In the genomic region with DNA sequence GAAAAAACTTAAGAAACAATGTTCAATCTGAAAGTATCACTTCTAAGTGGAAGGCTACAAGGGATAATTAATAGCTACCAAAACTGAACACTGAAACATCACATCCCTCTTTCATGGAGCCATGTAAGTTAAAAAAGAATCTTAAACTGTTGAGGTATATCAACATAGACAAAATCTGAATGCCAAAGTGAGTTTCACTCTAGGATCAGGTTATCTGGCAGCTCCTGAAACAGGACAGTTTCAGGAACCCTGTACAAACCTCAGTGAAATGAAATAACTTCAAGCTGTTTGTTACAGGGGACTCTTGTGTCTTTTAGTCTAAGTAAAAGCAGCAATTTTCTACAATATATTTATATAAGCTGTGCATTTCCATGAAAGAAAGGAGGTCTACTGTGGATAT, we compare ENCODE assay signal across 22 cellular contexts.
A peak's percentile ranks its signal among the peaks of the same experiment; 100 is the strongest.
DNase-seq lines count a peak whose midpoint lies in the region; ATAC-seq and TF ChIP-seq lines count a peak whose summit lies in the region.
"Had no signal": no experiment of that assay in that cellular context is flagged by ENCODE, and none has a peak within 500 bp of the region (broad histone marks: within the 10 kb centered on the region; RNA-seq: fewer than 3 reads in every experiment).

No MANE protein-coding gene starts in this region.

- no peak overlapping the region for H3K27ac ChIP-seq in HEK293 (ENCODE audit: extremely low read depth, low read depth, low read length)
- no peak overlapping the region for H3K27ac ChIP-seq in esophagus squamous epithelium
- H3K27ac ChIP-seq: adrenal gland, brain microvascular endothelial cell, ovary, upper lobe of right lung had no signal

- H3K27ac Mint-ChIP-seq in activated CD4-positive, alpha-beta T cell treated with anti-CD3 and anti-CD28 coated beads, Interleukin-2, amount 10 ng/mL, durations not matched to agents 24 days and 14 days = peak overlapping the region; percentile 0
- peak overlapping the region; percentile 50 for H3K27ac Mint-ChIP-seq in activated naive CD8-positive, alpha-beta T cell treated with anti-CD3 and anti-CD28 coated beads, Interleukin-2, amount 50 U/mL, for 24 hours
- H3K27ac Mint-ChIP-seq in natural killer cell treated with Interleukin-12 subunit alpha and Interleukin-12 subunit beta and Interleukin-15 and Interleukin-18, amount 100 ng/mL, for 72 hours = peak overlapping the region; percentile 57 to 68

- H3K36me3 ChIP-seq in HEK293 (ENCODE audit: control insufficient read depth in 2 of 2, insufficient read depth in 1 of 2, low read length in 2 of 2) (peaks cover 0 to 3% of the 10 kb centered on the region in 2 experiments; a peak in 2 of 3 replicates), esophagus squamous epithelium (peaks cover 0 to 7% (median 0%) of the 10 kb centered on the region in 3 donors)
- H3K36me3 ChIP-seq: adrenal gland, ovary, right atrium auricular region, upper lobe of right lung had no signal

- POLR2A ChIA-PET in HEK293 (lab: Yijun Ruan, JAX) = interaction anchor here (0.7 kb wide), 1 partner anchor 11 kb away, joined by 4 read pairs; no protein-coding TSS in a partner anchor

- H3K4me3 ChIP-seq in HEK293 (ENCODE audit: low read depth, low read length) (no peak overlapping the region), esophagus squamous epithelium (no peak overlapping the region)
- H3K4me3 ChIP-seq: adrenal gland, MG63, ovary, right atrium auricular region, upper lobe of right lung had no signal

- H3K4me3 Mint-ChIP-seq in activated CD4-positive, alpha-beta T cell treated with anti-CD3 and anti-CD28 coated beads, Interleukin-2, amount 10 ng/mL, durations not matched to agents 24 days and 14 days = no peak overlapping the region
- no peak overlapping the region for H3K4me3 Mint-ChIP-seq in activated naive CD8-positive, alpha-beta T cell treated with anti-CD3 and anti-CD28 coated beads, Interleukin-2, amount 50 U/mL, for 24 hours
- peak overlapping the region; percentile 51 for H3K4me3 Mint-ChIP-seq in natural killer cell treated with Interleukin-12 subunit alpha and Interleukin-12 subunit beta and Interleukin-15 and Interleukin-18, amount 100 ng/mL, for 72 hours

- peaks cover 49% of the 10 kb centered on the region for H3K4me1 ChIP-seq in HEK293 (ENCODE audit: control insufficient read depth, insufficient read depth, low read length)
- H3K4me1 ChIP-seq in esophagus squamous epithelium = peaks cover 0 to 96% (median 42%) of the 10 kb centered on the region in 3 donors

- no peak for DNase-seq in activated CD4-positive, alpha-beta T cell treated with anti-CD3 and anti-CD28 coated beads, Interleukin-2, amount 10 ng/mL, durations not matched to agents 24 days and 14 days
- no peak for DNase-seq in activated CD4-positive, alpha-beta T cell treated with anti-CD3 and anti-CD28 coated beads for 1 hour
- DNase-seq in activated naive CD8-positive, alpha-beta T cell treated with anti-CD3 and anti-CD28 coated beads, Interleukin-2, amount 50 U/mL, for 24 hours = no peak
- DNase-seq in natural killer cell treated with Interleukin-12 subunit alpha and Interleukin-12 subunit beta and Interleukin-15 and Interleukin-18, amount 100 ng/mL, for 72 hours (ENCODE audit: low spot score) = no peak
- DNase-seq in esophagus squamous epithelium (lab: John Stamatoyannopoulos, UW) (no peak), NCI-H2227 (lab: John Stamatoyannopoulos, UW; ENCODE audit: unreplicated experiment) (no peak)
- DNase-seq: 8988T; activated CD4-positive, CD25-positive, alpha-beta regulatory T cell treated with anti-CD3 and anti-CD28 coated beads, Interleukin-2, amount 50 U/mL, for 72 hours; adrenal gland; brain microvascular endothelial cell; cortex of kidney; HCEC 1CT; mesenchymal stem cell; MG63; ovary; SHP77; stimulated activated CD4-positive, alpha-beta T cell treated with anti-CD3 and anti-CD28 coated beads, Interleukin-4, amount 100 ng/mL, for 24 hours; upper lobe of right lung had no signal

- H3K27me3 Mint-ChIP-seq in activated CD4-positive, alpha-beta T cell treated with anti-CD3 and anti-CD28 coated beads, Interleukin-2, amount 10 ng/mL, durations not matched to agents 24 days and 14 days = no peaks in the 10 kb centered on the region
- no peaks in the 10 kb centered on the region for H3K27me3 Mint-ChIP-seq in activated naive CD8-positive, alpha-beta T cell treated with anti-CD3 and anti-CD28 coated beads, Interleukin-2, amount 50 U/mL, for 24 hours
- no peaks in the 10 kb centered on the region for H3K27me3 Mint-ChIP-seq in natural killer cell treated with Interleukin-12 subunit alpha and Interleukin-12 subunit beta and Interleukin-15 and Interleukin-18, amount 100 ng/mL, for 72 hours
- H3K27me3 Mint-ChIP-seq: IgD-negative memory B cell had no signal

- H3K9me3 Mint-ChIP-seq in activated CD4-positive, alpha-beta T cell treated with anti-CD3 and anti-CD28 coated beads, Interleukin-2, amount 10 ng/mL, durations not matched to agents 24 days and 14 days = no peaks in the 10 kb centered on the region
- peaks cover 3% of the 10 kb centered on the region for H3K9me3 Mint-ChIP-seq in activated naive CD8-positive, alpha-beta T cell treated with anti-CD3 and anti-CD28 coated beads, Interleukin-2, amount 50 U/mL, for 24 hours
- H3K9me3 Mint-ChIP-seq in natural killer cell treated with Interleukin-12 subunit alpha and Interleukin-12 subunit beta and Interleukin-15 and Interleukin-18, amount 100 ng/mL, for 72 hours = peaks cover 3% of the 10 kb centered on the region
- H3K9me3 Mint-ChIP-seq: IgD-negative memory B cell had no signal

- TF ChIP-seq POLR2A in esophagus squamous epithelium (IDR thresholded peaks at IDR 0.05) = no peak

- intact Hi-C loops in activated CD4-positive, alpha-beta T cell treated with anti-CD3 and anti-CD28 coated beads, Interleukin-2, amount 10 ng/mL, durations not matched to agents 24 days and 14 days (cut with micrococcal nuclease) = no loop called here
- intact Hi-C loops in esophagus squamous epithelium (cut with DNase I) = no loop called here

- H3K36me3 Mint-ChIP-seq in activated CD4-positive, alpha-beta T cell treated with anti-CD3 and anti-CD28 coated beads, Interleukin-2, amount 10 ng/mL, durations not matched to agents 24 days and 14 days (ENCODE audit: low read depth) = peaks cover 20% of the 10 kb centered on the region
- peaks cover 20% of the 10 kb centered on the region for H3K36me3 Mint-ChIP-seq in activated naive CD8-positive, alpha-beta T cell treated with anti-CD3 and anti-CD28 coated beads, Interleukin-2, amount 50 U/mL, for 24 hours (ENCODE audit: low read depth)
- peaks cover 6% of the 10 kb centered on the region for H3K36me3 Mint-ChIP-seq in natural killer cell treated with Interleukin-12 subunit alpha and Interleukin-12 subunit beta and Interleukin-15 and Interleukin-18, amount 100 ng/mL, for 72 hours
- H3K36me3 Mint-ChIP-seq: IgD-negative memory B cell had no signal

- CTCF ChIA-PET in HEK293 (lab: Yijun Ruan, JAX) = interaction anchor here (1.3 to 1.7 kb wide), 3 partner anchors 18 to 76 kb away, joined by 5 to 6 read pairs (median 6); a partner anchor contains a TSS

- no peak for TF ChIP-seq CTCF in HEK293 (tag by site-specific recombination; IDR thresholded peaks at IDR 0.05)
- no peak for TF ChIP-seq CTCF in esophagus squamous epithelium (IDR thresholded peaks at IDR 0.05)

- peaks cover 58% of the 10 kb centered on the region for H3K4me1 Mint-ChIP-seq in activated CD4-positive, alpha-beta T cell treated with anti-CD3 and anti-CD28 coated beads, Interleukin-2, amount 10 ng/mL, durations not matched to agents 24 days and 14 days
- H3K4me1 Mint-ChIP-seq in activated naive CD8-positive, alpha-beta T cell treated with anti-CD3 and anti-CD28 coated beads, Interleukin-2, amount 50 U/mL, for 24 hours = peaks cover 88% of the 10 kb centered on the region
- H3K4me1 Mint-ChIP-seq in natural killer cell treated with Interleukin-12 subunit alpha and Interleukin-12 subunit beta and Interleukin-15 and Interleukin-18, amount 100 ng/mL, for 72 hours (ENCODE audit: low read depth in 2 of 2) = peaks cover 68 to 79% of the 10 kb centered on the region in 2 donors

- H3K9me3 ChIP-seq in HEK293 (ENCODE audit: control insufficient read depth, insufficient read depth, low read depth, low read length) = no peaks in the 10 kb centered on the region
- H3K9me3 ChIP-seq in esophagus squamous epithelium = no peaks in the 10 kb centered on the region
- H3K9me3 ChIP-seq: adrenal gland, MG63, ovary, right atrium auricular region, upper lobe of right lung had no signal

- no peaks in the 10 kb centered on the region for H3K27me3 ChIP-seq in esophagus squamous epithelium
- H3K27me3 ChIP-seq: adrenal gland, brain microvascular endothelial cell, MG63, ovary, right atrium auricular region, upper lobe of right lung had no signal

- no peak for ATAC-seq in activated naive CD8-positive, alpha-beta T cell treated with anti-CD3 and anti-CD28 coated beads, Interleukin-2, amount 50 U/mL, for 24 hours
- ATAC-seq in natural killer cell treated with Interleukin-12 subunit alpha and Interleukin-12 subunit beta and Interleukin-15 and Interleukin-18, amount 100 ng/mL, for 72 hours = no peak
- no peak for ATAC-seq in GM18858 (IDR thresholded peaks at IDR 0.05; ENCODE audit: unreplicated experiment)
- ATAC-seq: upper lobe of right lung had no signal

TF ChIP-seq in HEK293, 187 proteins besides CTCF, POLR2A, EP300 and RAD21 (continues in another document):
- TF ChIP-seq ZNF792 (tag by site-specific recombination; IDR thresholded peaks at IDR 0.05) (no peak), ZNF404 (tag by site-specific recombination; IDR thresholded peaks at IDR 0.05) (no peak)
- TF ChIP-seq, protein P1, sequence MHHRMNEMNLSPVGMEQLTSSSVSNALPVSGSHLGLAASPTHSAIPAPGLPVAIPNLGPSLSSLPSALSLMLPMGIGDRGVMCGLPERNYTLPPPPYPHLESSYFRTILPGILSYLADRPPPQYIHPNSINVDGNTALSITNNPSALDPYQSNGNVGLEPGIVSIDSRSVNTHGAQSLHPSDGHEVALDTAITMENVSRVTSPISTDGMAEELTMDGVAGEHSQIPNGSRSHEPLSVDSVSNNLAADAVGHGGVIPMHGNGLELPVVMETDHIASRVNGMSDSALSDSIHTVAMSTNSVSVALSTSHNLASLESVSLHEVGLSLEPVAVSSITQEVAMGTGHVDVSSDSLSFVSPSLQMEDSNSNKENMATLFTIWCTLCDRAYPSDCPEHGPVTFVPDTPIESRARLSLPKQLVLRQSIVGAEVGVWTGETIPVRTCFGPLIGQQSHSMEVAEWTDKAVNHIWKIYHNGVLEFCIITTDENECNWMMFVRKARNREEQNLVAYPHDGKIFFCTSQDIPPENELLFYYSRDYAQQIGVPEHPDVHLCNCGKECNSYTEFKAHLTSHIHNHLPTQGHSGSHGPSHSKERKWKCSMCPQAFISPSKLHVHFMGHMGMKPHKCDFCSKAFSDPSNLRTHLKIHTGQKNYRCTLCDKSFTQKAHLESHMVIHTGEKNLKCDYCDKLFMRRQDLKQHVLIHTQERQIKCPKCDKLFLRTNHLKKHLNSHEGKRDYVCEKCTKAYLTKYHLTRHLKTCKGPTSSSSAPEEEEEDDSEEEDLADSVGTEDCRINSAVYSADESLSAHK (tag by site-specific recombination; IDR thresholded peaks at IDR 0.05) = peak; percentile 95

Comparison
In these comparisons a context has a peak if more than half of its experiments do, and no peak if none do; other contexts are left out.
1. H3K27ac Mint-ChIP-seq: peak in every context shown above with its lines; median percentile 62 in natural killer cell treated with Interleukin-12 subunit alpha and Interleukin-12 subunit beta and Interleukin-15 and Interleukin-18, amount 100 ng/mL, for 72 hours; 50 in activated naive CD8-positive, alpha-beta T cell treated with anti-CD3 and anti-CD28 coated beads, Interleukin-2, amount 50 U/mL, for 24 hours; 0 in activated CD4-positive, alpha-beta T cell treated with anti-CD3 and anti-CD28 coated beads, Interleukin-2, amount 10 ng/mL, durations not matched to agents 24 days and 14 days.